8 cellular contexts compared by ENCODE assay signal in the genomic region with DNA sequence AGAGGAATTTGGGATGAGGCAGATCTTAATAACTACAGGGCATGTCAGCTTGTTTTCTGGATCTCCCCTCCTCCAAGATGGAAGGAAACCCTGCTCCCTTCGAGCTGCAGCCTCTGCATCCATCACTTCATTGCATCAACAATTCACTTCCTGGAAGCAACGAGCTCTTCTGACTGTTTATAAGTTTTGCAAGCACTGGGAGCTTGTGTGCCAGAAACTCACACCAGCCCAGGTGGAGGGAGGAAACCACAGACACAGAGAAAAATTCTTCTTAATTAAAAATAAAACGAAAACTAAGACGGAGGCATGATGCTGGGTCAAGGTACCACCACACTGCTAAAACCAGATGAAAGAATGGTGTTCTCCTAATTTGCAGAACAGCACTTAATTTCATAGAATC. TPM values are rescaled to one million over a fixed set of nuclear protein-coding genes. Genes with fewer than 3 reads are reported as not detected.
A peak's percentile ranks its signal among the peaks of the same experiment; 100 is the strongest.
DNase-seq lines count a peak whose midpoint lies in the region; ATAC-seq, FAIRE-seq and TF ChIP-seq lines count a peak whose summit lies in the region.

No MANE protein-coding gene starts in this region.

- H3K9me3 ChIP-seq in Loucy (ENCODE audit: insufficient read depth, low read depth, low read length) (no peaks in the 10 kb centered on the region), endothelial cell of umbilical vein (replicated peaks; ENCODE audit: control insufficient read depth, insufficient read depth, low read length) (no peaks in the 10 kb centered on the region)

- DNase-seq in activated CD4-positive, alpha-beta T cell treated with anti-CD3 and anti-CD28 coated beads for 4 hours = peak; percentile 32 to 35
- DNase-seq in activated CD4-positive, alpha-beta T cell treated with anti-CD3 and anti-CD28 coated beads for 1 hour = no peak
- peak; percentile 71 for DNase-seq in endothelial cell of umbilical vein (ENCODE audit: low read depth, low spot score)
- DNase-seq in stimulated activated naive CD8-positive, alpha-beta T cell treated with anti-CD3 and anti-CD28 coated beads, Interleukin-15, amount 100 ng/mL, for 72 hours = no peak
- DNase-seq in brain microvascular endothelial cell = no peak

- intact Hi-C loops in endothelial cell of umbilical vein (cut with micrococcal nuclease) = loop anchor here (1.0 kb wide), 1 partner anchor 9 kb away; no protein-coding TSS in a partner anchor

- no TSS peak for BruUV-seq in endothelial cell of umbilical vein (replicated peaks; lab: Mats Ljungman, UMichigan)

- no peak overlapping the region for H3K27ac ChIP-seq in endothelial cell of umbilical vein (ENCODE audit: insufficient read depth, low read depth, low read length)
- H3K27ac ChIP-seq in brain microvascular endothelial cell = no peak overlapping the region

- H3K27me3 Mint-ChIP-seq in stimulated activated naive CD8-positive, alpha-beta T cell treated with anti-CD3 and anti-CD28 coated beads, Interleukin-15, amount 100 ng/mL, for 72 hours = peaks cover 54% of the 10 kb centered on the region

- TF ChIP-seq CTCF in Loucy (conservative IDR thresholded peaks at IDR 0.05; ENCODE audit: low read length) (no peak), endothelial cell of umbilical vein (IDR thresholded peaks at IDR 0.05; ENCODE audit: extremely low read depth in 1 of 2, insufficient read depth in 1 of 2, low read depth in 1 of 2, low read length in 2 of 2) (no peak), brain microvascular endothelial cell (IDR thresholded peaks at IDR 0.05; ENCODE audit: low read depth, low read length, missing control alignments) (no peak)

- H4K20me1 ChIP-seq in Loucy (ENCODE audit: insufficient read depth, low read length, poor library complexity, severe bottlenecking) = peaks cover 13% of the 10 kb centered on the region
- no peaks in the 10 kb centered on the region for H4K20me1 ChIP-seq in endothelial cell of umbilical vein (replicated peaks; ENCODE audit: control insufficient read depth, extremely low read depth, insufficient read depth, low read length)

- no peak for FAIRE-seq in endothelial cell of umbilical vein (lab: Jason Lieb, UNC)

- peaks cover 72% of the 10 kb centered on the region for H3K4me1 Mint-ChIP-seq in stimulated activated naive CD8-positive, alpha-beta T cell treated with anti-CD3 and anti-CD28 coated beads, Interleukin-15, amount 100 ng/mL, for 72 hours

- CTCF ChIA-PET in endothelial cell of umbilical vein (lab: Charles Lee) = interaction anchor here (0.8 to 1.9 kb wide), 6 partner anchors 9 to 112 kb away, joined by 3 to 6 read pairs (median 4); no protein-coding TSS in a partner anchor

- in situ Hi-C loops in brain microvascular endothelial cell (cut with HindIII; ENCODE audit: low pct_ligation_motif_present, low sequenced_read_pairs) = no loop called here

- H3K4me2 ChIP-seq in Loucy (ENCODE audit: low read depth, low read length, poor library complexity, severe bottlenecking) = peak overlapping the region; percentile 92
- no peak overlapping the region for H3K4me2 ChIP-seq in endothelial cell of umbilical vein (ENCODE audit: insufficient read depth, low read length)

- dilution Hi-C loops in endothelial cell of umbilical vein (cut with MboI; ENCODE audit: extremely low pct_ligation_motif_present, low sequenced_read_pairs) = no loop called here

- POLR2A ChIA-PET in endothelial cell of umbilical vein (lab: Charles Lee) = no interaction called here

- peaks cover 10% of the 10 kb centered on the region for H3F3A ChIP-seq in Loucy (ENCODE audit: low read depth)

- H3K9ac ChIP-seq in Loucy (ENCODE audit: low read depth, low read length, poor library complexity, severe bottlenecking) (peak overlapping the region; percentile 78), endothelial cell of umbilical vein (replicated peaks; ENCODE audit: extremely low read depth, insufficient read depth, low read length) (no peak overlapping the region)

- H3K36me3 ChIP-seq in Loucy (ENCODE audit: insufficient read depth, low read length) = no peaks in the 10 kb centered on the region
- H3K36me3 ChIP-seq in endothelial cell of umbilical vein (ENCODE audit: control insufficient read depth in 2 of 2, extremely low read depth in 1 of 2, insufficient read depth in 2 of 2, low read length in 2 of 2) = no peaks in the 10 kb centered on the region
- no peaks in the 10 kb centered on the region for H3K36me3 ChIP-seq in brain microvascular endothelial cell (replicated peaks)

- peaks cover 0 to 4% of the 10 kb centered on the region in 2 donors for H3K9me3 Mint-ChIP-seq in stimulated activated naive CD8-positive, alpha-beta T cell treated with anti-CD3 and anti-CD28 coated beads, Interleukin-15, amount 100 ng/mL, for 72 hours

- H3K27me3 ChIP-seq in Loucy (ENCODE audit: insufficient read depth, low read length, poor library complexity, severe bottlenecking) (no peaks in the 10 kb centered on the region), endothelial cell of umbilical vein (ENCODE audit: control insufficient read depth in 2 of 2, insufficient read depth in 2 of 2, low read length in 2 of 2) (no peaks in the 10 kb centered on the region), brain microvascular endothelial cell (replicated peaks) (no peaks in the 10 kb centered on the region)

- H3K27ac Mint-ChIP-seq in stimulated activated naive CD8-positive, alpha-beta T cell treated with anti-CD3 and anti-CD28 coated beads, Interleukin-15, amount 100 ng/mL, for 72 hours = peak overlapping the region in 1 of 2 donors; percentile 59

- ATAC-seq in stimulated activated naive CD8-positive, alpha-beta T cell treated with anti-CD3 and anti-CD28 coated beads, Interleukin-15, amount 100 ng/mL, for 72 hours = peak; percentile 61
- ATAC-seq in HG03196 (IDR thresholded peaks at IDR 0.05; ENCODE audit: unreplicated experiment) = no peak
- ATAC-seq in GM18505 (IDR thresholded peaks at IDR 0.05; ENCODE audit: unreplicated experiment) = no peak

- no peaks in the 10 kb centered on the region for H3K9me2 ChIP-seq in Loucy (replicated peaks; ENCODE audit: low read depth, low read length)

- H3K4me1 ChIP-seq in Loucy (ENCODE audit: insufficient read depth, low read length, poor library complexity, severe bottlenecking) (peaks cover 97% of the 10 kb centered on the region), endothelial cell of umbilical vein (ENCODE audit: control insufficient read depth, extremely low read depth, insufficient read depth, low read length) (peaks cover 33% of the 10 kb centered on the region)

- H3K4me3 ChIP-seq in Loucy (ENCODE audit: low read length, poor library complexity, severe bottlenecking) (peak overlapping the region; percentile 81), endothelial cell of umbilical vein (replicated peaks in 1 of 3; ENCODE audit: insufficient read depth in 1 of 3, low read depth in 1 of 3, low read length in 3 of 3) (no peak overlapping the region), brain microvascular endothelial cell (ENCODE audit: low read depth, low read length) (no peak overlapping the region)

- no peak overlapping the region for H2AFZ ChIP-seq in Loucy (ENCODE audit: low read length)
- no peak overlapping the region for H2AFZ ChIP-seq in endothelial cell of umbilical vein (ENCODE audit: low read depth, low read length)

- peak overlapping the region; percentile 56 to 73 for H3K4me3 Mint-ChIP-seq in stimulated activated naive CD8-positive, alpha-beta T cell treated with anti-CD3 and anti-CD28 coated beads, Interleukin-15, amount 100 ng/mL, for 72 hours

- H3K79me2 ChIP-seq in Loucy (ENCODE audit: insufficient read depth, low read length) (peaks cover 100% of the 10 kb centered on the region), endothelial cell of umbilical vein (ENCODE audit: control insufficient read depth, insufficient read depth, low read length) (peaks cover 60% of the 10 kb centered on the region)

- TF ChIP-seq POLR2A in endothelial cell of umbilical vein (IDR thresholded peaks at IDR 0.05; ENCODE audit: low read depth, low read length) (no peak), GM18505 (IDR thresholded peaks at IDR 0.05; ENCODE audit: borderline replicate concordance, extremely low read depth, insufficient read depth, insufficient read length) (no peak)

- peaks cover 2% of the 10 kb centered on the region for H3K9me1 ChIP-seq in endothelial cell of umbilical vein (replicated peaks; ENCODE audit: control insufficient read depth, extremely low read depth, insufficient read depth, low read length)

TF ChIP-seq in endothelial cell of umbilical vein, 7 proteins besides CTCF, POLR2A, EP300 and RAD21:
- TF ChIP-seq FOS (IDR thresholded peaks at IDR 0.05; ENCODE audit: borderline replicate concordance, insufficient read depth, low read length) (no peak), GATA2 (IDR thresholded peaks at IDR 0.05; ENCODE audit: insufficient read depth, insufficient read length, low read depth, low read length) (no peak), POLR2AphosphoS5 (IDR thresholded peaks at IDR 0.05; ENCODE audit: insufficient read depth, low read depth, low read length) (no peak), EZH2 (IDR thresholded peaks at IDR 0.05; ENCODE audit: borderline replicate concordance, low read depth, low read length, severe bottlenecking) (no peak), JUN (IDR thresholded peaks at IDR 0.05; ENCODE audit: borderline replicate concordance, insufficient read depth, insufficient read length, low read depth) (no peak), MYC (IDR thresholded peaks at IDR 0.05; ENCODE audit: low read depth, low read length) (no peak)
- TF ChIP-seq, protein P1, sequence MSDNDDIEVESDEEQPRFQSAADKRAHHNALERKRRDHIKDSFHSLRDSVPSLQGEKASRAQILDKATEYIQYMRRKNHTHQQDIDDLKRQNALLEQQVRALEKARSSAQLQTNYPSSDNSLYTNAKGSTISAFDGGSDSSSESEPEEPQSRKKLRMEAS (IDR thresholded peaks at IDR 0.05; ENCODE audit: insufficient read depth, insufficient read length) = no peak

RNA-seq across cellular contexts. Expression of a gene that starts 10.6 kb away (rescaled TPM):
- total RNA-seq in endothelial cell of umbilical vein = 42.0 and 52.2 TPM in 2 replicates
- 42.9 and 50.3 TPM in 2 replicates for polyA plus RNA-seq in endothelial cell of umbilical vein
- polyA plus RNA-seq in endothelial cell of umbilical vein (2011; cell fraction: cytosol; rRNA removed) = 39.7 and 42.1 TPM in 2 replicates
- polyA plus RNA-seq in endothelial cell of umbilical vein (2011; cell fraction: nucleus; rRNA removed) = 95.9 and 117 TPM in 2 replicates
- polyA plus RNA-seq in endothelial cell of umbilical vein (2012) = 27.0 and 38.8 TPM in 2 replicates
- 133 and 193 TPM in 2 replicates for polyA minus RNA-seq in endothelial cell of umbilical vein
- 1.8 TPM for polyA minus RNA-seq in endothelial cell of umbilical vein (2011; cell fraction: cytosol; rRNA and poly(A)+ RNA removed)
- 67.0 and 113 TPM in 2 replicates for polyA minus RNA-seq in endothelial cell of umbilical vein (2011; cell fraction: nucleus; rRNA and poly(A)+ RNA removed)

Comparison
In these comparisons a context has a peak if more than half of its experiments do, and no peak if none do; other contexts are left out.
1. DNase-seq: peak in activated CD4-positive, alpha-beta T cell treated with anti-CD3 and anti-CD28 coated beads for 4 hours (2 of 2) and endothelial cell of umbilical vein (single experiment); none in activated CD4-positive, alpha-beta T cell treated with anti-CD3 and anti-CD28 coated beads for 1 hour (single experiment), stimulated activated naive CD8-positive, alpha-beta T cell treated with anti-CD3 and anti-CD28 coated beads, Interleukin-15, amount 100 ng/mL, for 72 hours (0 of 2) and brain microvascular endothelial cell (single experiment).